Comparison of ENCODE assay signal across 1 cellular context in the genomic region with DNA sequence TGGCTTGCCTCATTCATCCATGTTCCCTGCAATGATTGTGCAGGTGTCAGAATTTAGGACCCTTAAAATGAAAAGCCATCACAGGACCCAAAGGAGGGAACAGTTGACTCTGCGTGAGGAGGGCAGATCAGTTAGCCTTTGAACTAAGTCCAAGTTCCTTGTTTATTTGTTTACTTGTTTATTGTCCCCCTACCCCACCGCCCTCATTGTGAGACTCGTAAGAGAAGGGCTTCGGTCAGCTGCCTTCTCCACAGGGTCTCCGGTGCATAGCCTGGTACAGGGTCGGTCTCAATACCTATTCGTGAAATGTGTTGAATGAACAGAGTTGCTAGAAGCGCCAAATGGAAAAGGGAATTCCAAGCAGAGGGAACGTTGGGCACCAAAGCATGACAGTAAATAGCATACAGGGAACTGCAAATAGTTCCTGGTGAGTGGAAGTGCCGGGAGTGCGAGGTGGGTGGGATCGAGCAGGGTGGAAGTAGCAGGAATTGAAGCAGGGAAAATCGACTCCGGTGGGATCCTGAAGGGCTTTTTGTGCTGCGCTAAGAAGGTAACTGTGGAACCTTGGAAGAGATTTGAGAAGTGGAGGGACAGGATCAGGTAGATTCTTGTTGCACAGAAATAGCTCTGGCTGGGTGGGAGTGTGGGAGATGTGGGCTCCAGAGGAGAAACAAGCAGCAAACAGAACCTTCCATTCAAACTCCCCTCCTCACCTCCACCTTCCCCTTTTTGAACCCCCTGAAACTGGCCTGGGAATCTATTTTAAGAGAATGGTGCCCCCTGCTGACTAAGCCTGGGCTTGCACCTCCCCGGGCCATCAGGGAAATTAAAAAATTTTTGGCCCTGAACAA.
TF ChIP-seq lines count a peak whose summit lies in the region.

No MANE protein-coding gene starts in this region.

TF ChIP-seq in H1, 55 proteins besides CTCF, POLR2A, EP300 and RAD21:
- no peak for TF ChIP-seq TAF7 (optimal IDR thresholded peaks at IDR 0.05; ENCODE audit: borderline replicate concordance, low read depth, low read length)
